ENCODE assay signal across 8 cellular contexts in the genomic region with DNA sequence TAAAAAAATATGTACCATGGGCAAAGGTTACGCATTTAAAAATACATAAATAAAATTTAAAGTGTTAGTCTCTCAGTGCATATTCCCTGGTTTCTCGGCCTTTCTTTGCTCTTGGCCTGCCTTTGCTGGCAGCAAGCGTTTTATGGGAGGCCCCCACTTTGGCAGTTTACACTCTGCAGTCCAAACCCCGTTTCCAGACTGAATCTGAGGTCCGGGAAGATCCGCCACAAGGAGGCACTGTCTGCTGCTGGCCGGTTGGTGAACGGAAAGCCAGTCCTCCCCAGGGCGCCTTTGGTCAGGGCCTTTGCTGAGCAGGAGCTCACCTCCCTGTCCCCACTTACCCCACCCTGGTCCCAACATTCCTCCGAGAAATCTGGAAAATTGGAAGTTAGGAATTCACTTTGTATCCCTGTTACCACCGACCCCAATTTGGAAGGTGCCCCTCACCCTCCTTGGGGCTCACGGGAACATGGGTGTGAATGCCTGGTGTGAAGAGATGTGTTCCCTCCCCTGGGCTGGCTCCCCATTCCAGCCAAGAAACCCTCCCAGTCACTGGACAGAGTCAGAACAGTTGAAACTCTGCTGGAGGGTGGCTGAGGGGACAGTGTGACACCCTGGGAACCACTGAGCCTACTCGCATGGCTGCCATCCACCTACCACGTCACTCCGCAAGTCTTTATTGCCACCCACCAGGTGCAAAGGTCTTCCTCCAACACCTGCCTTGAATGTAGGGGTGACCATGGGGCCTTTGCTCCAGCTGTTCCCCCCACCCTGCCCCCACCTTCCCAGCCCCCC. TPM values are rescaled to one million over a fixed set of nuclear protein-coding genes. Genes with fewer than 3 reads are reported as not detected.
DNase-seq lines count a peak whose midpoint lies in the region; ATAC-seq and TF ChIP-seq lines count a peak whose summit lies in the region.

No MANE protein-coding gene starts in this region.

- peak; percentile 46 for DNase-seq in HFFc6
- peak; percentile 17 for DNase-seq in T1000 (lab: John Stamatoyannopoulos, UW)
- DNase-seq in central memory CD8-positive, alpha-beta T cell (ENCODE audit: low spot score in 2 of 2) = peak; percentile 35 to 52
- peak; percentile 63 for DNase-seq in left kidney (ENCODE audit: low read depth, low spot score)
- peak; percentile 37 for DNase-seq in stimulated activated CD8-positive, alpha-beta memory T cell treated with anti-CD3 and anti-CD28 coated beads, Interleukin-4, amount 100 ng/mL, for 24 hours (ENCODE audit: low read depth)
- no peak for DNase-seq in dedifferentiated amniotic fluid mesenchymal stem cell (ENCODE audit: extremely low spot score)

- H3K27ac ChIP-seq in C4-2B = no peak overlapping the region

- H3K4me1 Mint-ChIP-seq in HFFc6 (ENCODE audit: low read depth) = no peaks in the 10 kb centered on the region
- H3K4me1 Mint-ChIP-seq in central memory CD8-positive, alpha-beta T cell = peaks cover 4% of the 10 kb centered on the region

- H3K4me3 Mint-ChIP-seq in HFFc6 = no peak overlapping the region
- H3K4me3 Mint-ChIP-seq in central memory CD8-positive, alpha-beta T cell = no peak overlapping the region

- no peaks in the 10 kb centered on the region for H3K9me3 Mint-ChIP-seq in HFFc6
- H3K9me3 Mint-ChIP-seq in central memory CD8-positive, alpha-beta T cell = no peaks in the 10 kb centered on the region

- peak; percentile 46 for ATAC-seq in central memory CD8-positive, alpha-beta T cell (replicated peaks; ENCODE audit: extremely low read depth, poor library complexity, severe bottlenecking)
- no peak for ATAC-seq in HG03378 (IDR thresholded peaks at IDR 0.05; ENCODE audit: unreplicated experiment)

- H3K36me3 Mint-ChIP-seq in HFFc6 (ENCODE audit: low read depth) = no peaks in the 10 kb centered on the region
- peaks cover 9% of the 10 kb centered on the region for H3K36me3 Mint-ChIP-seq in central memory CD8-positive, alpha-beta T cell (ENCODE audit: insufficient read depth)

- peaks cover 1% of the 10 kb centered on the region; the same call in 1 of the 2 replicates for H3K27me3 Mint-ChIP-seq in HFFc6 (ENCODE audit: insufficient read depth)
- H3K27me3 Mint-ChIP-seq in central memory CD8-positive, alpha-beta T cell = no peaks in the 10 kb centered on the region

- H3K27ac Mint-ChIP-seq in HFFc6 = 0 out of 2 replicates have a peak overlapping the region, but pooled peaks have one; percentile 24
- no peak overlapping the region for H3K27ac Mint-ChIP-seq in central memory CD8-positive, alpha-beta T cell (ENCODE audit: low read depth)

- TF ChIP-seq CTCF in C4-2B (conservative IDR thresholded peaks at IDR 0.05) = peak; percentile 91
- TF ChIP-seq CTCF in HFFc6 (IDR thresholded peaks at IDR 0.05) = peak; percentile 83

RNA-seq across cellular contexts. Expression of gene SF1, which starts 9.4 kb away (rescaled TPM):
- total RNA-seq in HFFc6 (2021; fragmentation: NEBNext Ultra II Directional; extraction: Animal tissue kit (Norgen Biotek cat#: 25700)) = 100 to 1,000 TPM; 195 to 244 (median 208) TPM

RNA-seq across cellular contexts. Expression of gene MAP4K2, which starts 15.3 kb away (rescaled TPM):
- total RNA-seq in HFFc6 (2021; fragmentation: NEBNext Ultra II Directional; extraction: Animal tissue kit (Norgen Biotek cat#: 25700)) = 10 to 100 TPM; 18.0 to 21.6 (median 20.9) TPM

RNA-seq across cellular contexts. Expression of gene MEN1, which starts 22.6 kb away (rescaled TPM):
- 10 to 100 TPM; 23.9 to 35.5 (median 26.9) TPM for total RNA-seq in HFFc6 (2021; fragmentation: NEBNext Ultra II Directional; extraction: Animal tissue kit (Norgen Biotek cat#: 25700))

RNA-seq across cellular contexts. Expression of gene PYGM, which starts 27.9 kb away (rescaled TPM):
- under 1 TPM in 4 of 6 experiments, not detected in 2; 0.11 to 0.21 (median 0.13) TPM for total RNA-seq in HFFc6 (2021; fragmentation: NEBNext Ultra II Directional; extraction: Animal tissue kit (Norgen Biotek cat#: 25700))

RNA-seq across cellular contexts. Expression of gene RASGRP2, which starts 43.8 kb away (rescaled TPM):
- under 1 TPM in 4 of 6 experiments, not detected in 2; 0.43 to 0.68 (median 0.48) TPM for total RNA-seq in HFFc6 (2021; fragmentation: NEBNext Ultra II Directional; extraction: Animal tissue kit (Norgen Biotek cat#: 25700))
